Comparison of ENCODE assay signal across 7 cellular contexts in genomic region chr12:49662998-49663843, GRCh38. TPM values are rescaled to one million over a fixed set of nuclear protein-coding genes. Genes with fewer than 3 reads are reported as not detected.
DNase-seq lines count a peak whose midpoint lies in the region; ATAC-seq, FAIRE-seq and TF ChIP-seq lines count a peak whose summit lies in the region.

No MANE protein-coding gene starts in this region.

- no peaks in the 10 kb centered on the region for H3K27me3 ChIP-seq in uterus

- H3K27me3 Mint-ChIP-seq in activated T-helper 17 cell treated with anti-CD3 and anti-CD28 coated beads, Interleukin-2, amount 50 U/mL, for 72 hours, result no peaks in the 10 kb centered on the region

- H3K4me1 ChIP-seq in uterus, result no peaks in the 10 kb centered on the region

- TF ChIP-seq CTCF in uterus (IDR thresholded peaks at IDR 0.05), result no peak

- H3K4me1 Mint-ChIP-seq in activated T-helper 17 cell treated with anti-CD3 and anti-CD28 coated beads, Interleukin-2, amount 50 U/mL, for 72 hours, result peaks cover 57% of the 10 kb centered on the region

- peak; percentile 65 for ATAC-seq in GM18867 (IDR thresholded peaks at IDR 0.05; ENCODE audit: unreplicated experiment)
- peak; percentile 62 for ATAC-seq in HG03045 (IDR thresholded peaks at IDR 0.05; ENCODE audit: unreplicated experiment)
- ATAC-seq in activated T-helper 17 cell treated with anti-CD3 and anti-CD28 coated beads, Interleukin-2, amount 50 U/mL, for 72 hours (replicated peaks), result peak; percentile 79

- peak; percentile 61 for DNase-seq in RCC 7860 (ENCODE audit: low spot score)
- DNase-seq in glomerular visceral epithelial cell (ENCODE audit: extremely low spot score), result peak; percentile 67
- peak; percentile 80 for DNase-seq in renal cortical epithelial cell (ENCODE audit: low read depth)
- DNase-seq in uterus, result peak; percentile 46 to 62

- intact Hi-C loops in uterus (cut with DNase I; ENCODE audit: low total_unique reads), result no loop called here

- no peaks in the 10 kb centered on the region for H3K9me3 ChIP-seq in uterus

- H3K27ac ChIP-seq in uterus, result peak overlapping the region; percentile 65 to 69

- H3K4me3 ChIP-seq in uterus, result no peak overlapping the region

- H3K36me3 Mint-ChIP-seq in activated T-helper 17 cell treated with anti-CD3 and anti-CD28 coated beads, Interleukin-2, amount 50 U/mL, for 72 hours (ENCODE audit: low read depth), result peaks cover 35% of the 10 kb centered on the region

- peak overlapping the region; percentile 93 for H3K27ac Mint-ChIP-seq in activated T-helper 17 cell treated with anti-CD3 and anti-CD28 coated beads, Interleukin-2, amount 50 U/mL, for 72 hours

- no peaks in the 10 kb centered on the region for H3K36me3 ChIP-seq in uterus

- FAIRE-seq in RCC 7860 (lab: Jason Lieb, UNC), result no peak

- no peak for TF ChIP-seq POLR2A in uterus (IDR thresholded peaks at IDR 0.05)

- peak overlapping the region; percentile 78 for H3K4me3 Mint-ChIP-seq in activated T-helper 17 cell treated with anti-CD3 and anti-CD28 coated beads, Interleukin-2, amount 50 U/mL, for 72 hours

- no peaks in the 10 kb centered on the region for H3K9me3 Mint-ChIP-seq in activated T-helper 17 cell treated with anti-CD3 and anti-CD28 coated beads, Interleukin-2, amount 50 U/mL, for 72 hours

RNA-seq across cellular contexts. Expression of gene PRPF40B, which starts 39.9 kb away (rescaled TPM):
- total RNA-seq in activated T-helper 17 cell treated with anti-CD3 and anti-CD28 coated beads, Interleukin-2, amount 50 U/mL, for 72 hours, result 1 to 10 TPM; 7.7 to 8.2 TPM
- total RNA-seq in renal cortical epithelial cell, result 11.6 and 17.3 TPM in 2 replicates
- 10 to 100 TPM; 17.4 to 72.9 (median 25.4) TPM for total RNA-seq in uterus

RNA-seq across cellular contexts. Expression of gene FMNL3, which starts 44.0 kb away (rescaled TPM):
- total RNA-seq in activated T-helper 17 cell treated with anti-CD3 and anti-CD28 coated beads, Interleukin-2, amount 50 U/mL, for 72 hours, result 10 to 100 TPM; 19.9 to 33.8 TPM
- 25.7 and 34.2 TPM in 2 replicates for total RNA-seq in renal cortical epithelial cell
- 10 to 100 TPM in 2 of 4 donors, 1 to 10 TPM in 2; 3.3 to 45.7 (median 20.4) TPM for total RNA-seq in uterus

RNA-seq across cellular contexts. Expression of gene FAM186B, which starts 57.8 kb away (rescaled TPM):
- under 1 TPM in 1 of 2 donors, not detected in 1; 0.11 TPM for total RNA-seq in activated T-helper 17 cell treated with anti-CD3 and anti-CD28 coated beads, Interleukin-2, amount 50 U/mL, for 72 hours
- 0.30 and 0.35 TPM in 2 replicates for total RNA-seq in renal cortical epithelial cell
- under 1 TPM in 3 of 4 donors, not detected in 1; 0.21 to 0.77 (median 0.30) TPM for total RNA-seq in uterus
